23 cellular contexts compared by ENCODE assay signal in the genomic region with DNA sequence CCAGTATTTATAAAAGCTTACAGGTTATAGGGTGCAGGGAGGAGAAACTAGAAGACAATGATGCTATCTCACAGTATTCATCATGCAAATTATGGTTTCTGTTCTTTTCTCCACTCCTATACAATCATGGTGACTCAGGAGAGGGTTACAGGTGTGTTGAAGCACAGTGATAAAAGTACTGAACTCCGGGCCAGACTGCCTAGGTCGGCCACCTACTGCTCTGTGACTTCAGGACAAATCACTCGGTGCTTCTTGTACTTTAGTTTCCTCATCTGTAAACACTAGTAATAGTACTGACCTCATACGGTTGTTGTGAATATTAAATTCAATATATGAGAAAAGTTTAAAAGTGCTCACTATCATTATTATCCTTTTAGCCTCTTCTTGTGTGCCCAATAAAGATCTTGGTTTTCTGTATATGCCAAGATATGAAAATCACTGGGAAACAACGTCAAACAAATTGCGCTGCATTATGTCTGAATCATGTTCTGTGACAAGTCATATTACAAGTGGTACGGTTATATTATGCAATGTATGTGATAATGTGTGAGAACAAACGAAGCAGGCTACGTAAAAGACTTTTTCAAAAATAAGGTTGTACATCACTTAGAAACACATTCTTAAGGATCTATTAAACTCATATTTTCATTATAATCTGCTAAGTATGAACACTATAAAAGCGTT.
DNase-seq lines count a peak whose midpoint lies in the region; ATAC-seq and TF ChIP-seq lines count a peak whose summit lies in the region.
"Had no signal": no experiment of that assay in that cellular context is flagged by ENCODE, and none has a peak within 500 bp of the region (broad histone marks: within the 10 kb centered on the region; RNA-seq: fewer than 3 reads in every experiment).

No MANE protein-coding gene starts in this region.

- no peak for TF ChIP-seq POLR2A in stomach (IDR thresholded peaks at IDR 0.05)

- no peak overlapping the region for H3K4me3 Mint-ChIP-seq in activated CD4-positive, alpha-beta T cell treated with anti-CD3 and anti-CD28 coated beads, Interleukin-2, amount 10 ng/mL, durations not matched to agents 24 days and 14 days
- H3K4me3 Mint-ChIP-seq in GM23338 = no peak overlapping the region
- H3K4me3 Mint-ChIP-seq: nephron progenitor cell had no signal

- H3K27me3 Mint-ChIP-seq in activated CD4-positive, alpha-beta T cell treated with anti-CD3 and anti-CD28 coated beads, Interleukin-2, amount 10 ng/mL, durations not matched to agents 24 days and 14 days = peaks cover 2% of the 10 kb centered on the region
- peaks cover 7% of the 10 kb centered on the region for H3K27me3 Mint-ChIP-seq in GM23338 (ENCODE audit: insufficient read depth, low read depth, poor library complexity)

- TF ChIP-seq CTCF in GM23338 (conservative IDR thresholded peaks at IDR 0.05; ENCODE audit: low read depth in 2 of 2) = no peak
- TF ChIP-seq CTCF in OCI-LY1 (IDR thresholded peaks at IDR 0.05; ENCODE audit: low read length) = no peak
- no peak for TF ChIP-seq CTCF in stomach (IDR thresholded peaks at IDR 0.05)

- peak overlapping the region; percentile 29; the same call in 1 of the 2 replicates for H3K4me2 ChIP-seq in GM23338
- H3K4me2 ChIP-seq in OCI-LY1 (ENCODE audit: low read length) = peak overlapping the region; percentile 9; the same call in 1 of the 2 replicates

- H3K4me1 Mint-ChIP-seq in activated CD4-positive, alpha-beta T cell treated with anti-CD3 and anti-CD28 coated beads, Interleukin-2, amount 10 ng/mL, durations not matched to agents 24 days and 14 days = no peaks in the 10 kb centered on the region
- H3K4me1 Mint-ChIP-seq in GM23338 = peaks cover 64% of the 10 kb centered on the region

- H3K4me1 ChIP-seq in GM23338 (ENCODE audit: insufficient read depth) (peaks cover 61% of the 10 kb centered on the region), OCI-LY1 (ENCODE audit: insufficient read depth, low read length, severe bottlenecking) (peaks cover 86% of the 10 kb centered on the region), stomach (peaks cover 0 to 14% (median 7%) of the 10 kb centered on the region in 4 donors)

- H4K20me1 ChIP-seq in GM23338 (replicated peaks; ENCODE audit: insufficient read depth) (no peaks in the 10 kb centered on the region), OCI-LY1 (ENCODE audit: insufficient read depth, low read length) (no peaks in the 10 kb centered on the region)

- H3K4me3 ChIP-seq in GM23338 = no peak overlapping the region
- no peak overlapping the region for H3K4me3 ChIP-seq in OCI-LY1 (ENCODE audit: low read depth, low read length, poor library complexity, severe bottlenecking)
- no peak overlapping the region for H3K4me3 ChIP-seq in stomach
- H3K4me3 ChIP-seq: SK-N-MC, transverse colon had no signal

- H3K27me3 ChIP-seq in GM23338 (ENCODE audit: insufficient read depth) (no peaks in the 10 kb centered on the region), OCI-LY1 (ENCODE audit: insufficient read depth, low read length) (no peaks in the 10 kb centered on the region), stomach (no peaks in the 10 kb centered on the region)
- H3K27me3 ChIP-seq: BE2C, transverse colon had no signal

- ATAC-seq in GM23338 = no peak

- H3K27ac ChIP-seq in GM23338 (ENCODE audit: low read depth) (no peak overlapping the region), OCI-LY1 (ENCODE audit: low read depth, low read length, poor library complexity, severe bottlenecking) (peak overlapping the region; percentile 97), stomach (no peak overlapping the region)
- H3K27ac ChIP-seq: 22Rv1, epithelial cell of prostate, transverse colon had no signal

- no peaks in the 10 kb centered on the region for H3K9me2 ChIP-seq in GM23338 (ENCODE audit: insufficient read depth)
- H3K9me2 ChIP-seq in OCI-LY1 (ENCODE audit: low read depth, low read length) = no peaks in the 10 kb centered on the region

- H3K9ac ChIP-seq in OCI-LY1 (ENCODE audit: low read length) = no peak overlapping the region

- H3K9me3 ChIP-seq in OCI-LY1 (ENCODE audit: low read length) (no peaks in the 10 kb centered on the region), stomach (no peaks in the 10 kb centered on the region)
- H3K9me3 ChIP-seq: BE2C, transverse colon had no signal

- H3K36me3 Mint-ChIP-seq in activated CD4-positive, alpha-beta T cell treated with anti-CD3 and anti-CD28 coated beads, Interleukin-2, amount 10 ng/mL, durations not matched to agents 24 days and 14 days (ENCODE audit: low read depth) = no peaks in the 10 kb centered on the region
- H3K36me3 Mint-ChIP-seq in GM23338 (ENCODE audit: low read depth) = no peaks in the 10 kb centered on the region

- H3K9me3 Mint-ChIP-seq in activated CD4-positive, alpha-beta T cell treated with anti-CD3 and anti-CD28 coated beads, Interleukin-2, amount 10 ng/mL, durations not matched to agents 24 days and 14 days = no peaks in the 10 kb centered on the region
- H3K9me3 Mint-ChIP-seq in GM23338 = no peaks in the 10 kb centered on the region
- H3K9me3 Mint-ChIP-seq: activated T-helper 2 cell treated with anti-CD3 and anti-CD28 coated beads, Interferon-gamma antibody, Interleukin-2, Interleukin-4, amounts not matched to agents 10 μg/mL and 5 μg/mL and 100 μg/mL, durations not matched to agents 14 hours and 24 hours and 36 hours; nephron progenitor cell had no signal

- H2AFZ ChIP-seq in GM23338 (no peak overlapping the region), OCI-LY1 (ENCODE audit: low read length) (no peak overlapping the region)

- H3K79me2 ChIP-seq in GM23338 (replicated peaks; ENCODE audit: insufficient read depth) (peaks cover 10% of the 10 kb centered on the region; the same call in 1 of the 2 replicates), OCI-LY1 (ENCODE audit: insufficient read depth, low read length) (no peaks in the 10 kb centered on the region)

- 83 to 92% (median 92%) methylated on average over 10 of the region's 10 CpGs for WGBS in stomach, 5 donors

- no peak for TF ChIP-seq EP300 in stomach (IDR thresholded peaks at IDR 0.05)

- peak; percentile 3 for DNase-seq in activated CD4-positive, alpha-beta T cell treated with anti-CD3 and anti-CD28 coated beads, Interleukin-2, amount 10 ng/mL, durations not matched to agents 24 days and 14 days
- DNase-seq in activated CD4-positive, alpha-beta T cell treated with anti-CD3 and anti-CD28 coated beads, Interleukin-2, amount 50 U/mL, for 4 hours = no peak
- DNase-seq in GM23338 (ENCODE audit: low spot score) = no peak
- DNase-seq in putamen (ENCODE audit: low spot score) = peak; percentile 14
- DNase-seq in NCI-H82 (lab: John Stamatoyannopoulos, UW) = no peak
- DNase-seq in activated naive CD4-positive, alpha-beta T cell (lab: John Stamatoyannopoulos, UW) = no peak
- no peak for DNase-seq in stomach
- DNase-seq: activated CD4-positive, alpha-beta T cell treated with anti-CD3 and anti-CD28 coated beads for 1 hour; BE2C; COR-L47; cortex of kidney; NCI-H1436; NCI-H2171 treated with DMSO at 0.1 percent for 48 hours; nephron progenitor cell; posterior cingulate gyrus; stimulated activated CD4-positive, alpha-beta T cell treated with anti-CD3 and anti-CD28 coated beads, Interleukin-2, amount 100 ng/mL, for 24 hours; stimulated activated naive CD4-positive, alpha-beta T cell treated with Interleukin-2 at 50 U/mL for 16 hours; transverse colon had no signal

- H3K36me3 ChIP-seq in GM23338 (ENCODE audit: insufficient read depth) = no peaks in the 10 kb centered on the region
- no peaks in the 10 kb centered on the region for H3K36me3 ChIP-seq in OCI-LY1 (ENCODE audit: insufficient read depth, low read length)
- no peaks in the 10 kb centered on the region for H3K36me3 ChIP-seq in stomach
- H3K36me3 ChIP-seq: BE2C, transverse colon had no signal

- no peaks in the 10 kb centered on the region for H3F3A ChIP-seq in GM23338 (replicated peaks; ENCODE audit: low read depth)
- H3F3A ChIP-seq in OCI-LY1 (ENCODE audit: insufficient read depth, low read length) = peaks cover 3% of the 10 kb centered on the region; the same call in 1 of the 2 replicates

- H3K27ac Mint-ChIP-seq in activated CD4-positive, alpha-beta T cell treated with anti-CD3 and anti-CD28 coated beads, Interleukin-2, amount 10 ng/mL, durations not matched to agents 24 days and 14 days = no peak overlapping the region
- no peak overlapping the region for H3K27ac Mint-ChIP-seq in GM23338
- H3K27ac Mint-ChIP-seq: activated T-helper 2 cell treated with anti-CD3 and anti-CD28 coated beads, Interferon-gamma antibody, Interleukin-2, Interleukin-4, amounts not matched to agents 10 μg/mL and 5 μg/mL and 100 μg/mL, durations not matched to agents 14 hours and 24 hours and 36 hours had no signal

- intact Hi-C loops in activated CD4-positive, alpha-beta T cell treated with anti-CD3 and anti-CD28 coated beads, Interleukin-2, amount 10 ng/mL, durations not matched to agents 24 days and 14 days (cut with micrococcal nuclease) = no loop called here
- intact Hi-C loops in stomach (cut with DNase I; ENCODE audit: low total_unique reads) = no loop called here

TF ChIP-seq in GM23338, 12 proteins besides CTCF, POLR2A, EP300 and RAD21 (continues in another document):
- no peak for TF ChIP-seq JUNB (IDR thresholded peaks at IDR 0.05; ENCODE audit: unreplicated experiment)
- TF ChIP-seq ZNF331 (CRISPR knock-in tag; IDR thresholded peaks at IDR 0.05; ENCODE audit: low read depth) = no peak
- TF ChIP-seq, protein P1, sequence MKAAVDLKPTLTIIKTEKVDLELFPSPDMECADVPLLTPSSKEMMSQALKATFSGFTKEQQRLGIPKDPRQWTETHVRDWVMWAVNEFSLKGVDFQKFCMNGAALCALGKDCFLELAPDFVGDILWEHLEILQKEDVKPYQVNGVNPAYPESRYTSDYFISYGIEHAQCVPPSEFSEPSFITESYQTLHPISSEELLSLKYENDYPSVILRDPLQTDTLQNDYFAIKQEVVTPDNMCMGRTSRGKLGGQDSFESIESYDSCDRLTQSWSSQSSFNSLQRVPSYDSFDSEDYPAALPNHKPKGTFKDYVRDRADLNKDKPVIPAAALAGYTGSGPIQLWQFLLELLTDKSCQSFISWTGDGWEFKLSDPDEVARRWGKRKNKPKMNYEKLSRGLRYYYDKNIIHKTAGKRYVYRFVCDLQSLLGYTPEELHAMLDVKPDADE (IDR thresholded peaks at IDR 0.05) = no peak
- TF ChIP-seq ZNF114 (CRISPR knock-in tag; IDR thresholded peaks at IDR 0.05) = no peak

Comparison
In these comparisons a context has a peak if more than half of its experiments do, and no peak if none do; other contexts are left out.
1. DNase-seq: peak in activated CD4-positive, alpha-beta T cell treated with anti-CD3 and anti-CD28 coated beads, Interleukin-2, amount 10 ng/mL, durations not matched to agents 24 days and 14 days (single experiment) and putamen (single experiment); none in activated CD4-positive, alpha-beta T cell treated with anti-CD3 and anti-CD28 coated beads, Interleukin-2, amount 50 U/mL, for 4 hours (0 of 2), GM23338 (single experiment), NCI-H82 (single experiment), activated naive CD4-positive, alpha-beta T cell (0 of 4) and stomach (single experiment).